9 cellular contexts compared by ENCODE assay signal in genomic region chr20:3681931-3682820, GRCh38. TPM values are rescaled to one million over a fixed set of nuclear protein-coding genes. Genes with fewer than 3 reads are reported as not detected.
A peak's percentile ranks its signal among the peaks of the same experiment; 100 is the strongest.
DNase-seq lines count a peak whose midpoint lies in the region; ATAC-seq, FAIRE-seq and TF ChIP-seq lines count a peak whose summit lies in the region.
"Had no signal": no experiment of that assay in that cellular context is flagged by ENCODE, and none has a peak within 500 bp of the region (broad histone marks: within the 10 kb centered on the region; RNA-seq: fewer than 3 reads in every experiment).

Gene ADAM33, minus strand, starts transcription at chr20:3682010. Its CDS starts 6 bp downstream, at chr20:3682004.

- H3K4me2 ChIP-seq in osteoblast (ENCODE audit: insufficient read depth, low read length), result peak within 1 kb of the TSS; percentile 71

- DNase-seq in AG08395 (ENCODE audit: low spot score) (peak; percentile 63), cardiac muscle cell (ENCODE audit: low read depth in 1 of 2, low spot score in 1 of 2) (peak; percentile 47 to 57), osteoblast (ENCODE audit: insufficient read length, low spot score, missing footprints) (no peak), HK-2 (ENCODE audit: unreplicated experiment) (no peak), NCI-H2107 treated with DMSO at 0.1 percent for 48 hours (lab: John Stamatoyannopoulos, UW; ENCODE audit: unreplicated experiment) (no peak), GM12892 (ENCODE audit: insufficient read length) (no peak)
- DNase-seq: T-helper 2 cell had no signal

- H2AFZ ChIP-seq in osteoblast (ENCODE audit: low read length), result peak within 1 kb of the TSS; percentile 29

- H3K4me1 ChIP-seq in cardiac muscle cell (ENCODE audit: low read depth), result no peaks in the 10 kb centered on the region
- H3K4me1 ChIP-seq in osteoblast (ENCODE audit: insufficient read depth, low read length), result peaks cover 18% of the 10 kb centered on the region

- H3K9me3 ChIP-seq in cardiac muscle cell (ENCODE audit: low read depth) (no peaks in the 10 kb centered on the region), osteoblast (ENCODE audit: low read depth, low read length) (no peaks in the 10 kb centered on the region)

- peak within 1 kb of the TSS; percentile 71 for H3K4me3 ChIP-seq in WI38 (ENCODE audit: low read depth, low read length)
- H3K4me3 ChIP-seq in cardiac muscle cell, result peak within 1 kb of the TSS; percentile 9
- peak within 1 kb of the TSS; percentile 67 for H3K4me3 ChIP-seq in osteoblast (ENCODE audit: insufficient read depth, low read length)

- TF ChIP-seq CTCF in WI38 (IDR thresholded peaks at IDR 0.05; ENCODE audit: low read depth, low read length) (no peak), cardiac muscle cell (IDR thresholded peaks at IDR 0.05; ENCODE audit: low read depth, low read length) (no peak), osteoblast (IDR thresholded peaks at IDR 0.05; ENCODE audit: extremely low read depth, low read depth, low read length) (no peak)

- no peaks in the 10 kb centered on the region for H3K79me2 ChIP-seq in osteoblast (ENCODE audit: insufficient read depth, low read length)

- no peaks in the 10 kb centered on the region for H4K20me1 ChIP-seq in osteoblast (ENCODE audit: insufficient read depth, low read length)

- H3K27ac ChIP-seq in cardiac muscle cell (no peak within 1 kb of the TSS), osteoblast (ENCODE audit: low read depth, low read length) (no peak within 1 kb of the TSS)

- H3K36me3 ChIP-seq in cardiac muscle cell (no peaks in the 10 kb centered on the region), osteoblast (ENCODE audit: insufficient read depth, low read length) (no peaks in the 10 kb centered on the region)

- FAIRE-seq in GM12892 (lab: Jason Lieb, UNC), result no peak

- no peak for TF ChIP-seq POLR2A in GM18505 (IDR thresholded peaks at IDR 0.05; ENCODE audit: borderline replicate concordance, extremely low read depth, insufficient read depth, insufficient read length)
- TF ChIP-seq POLR2A in GM12892 (IDR thresholded peaks at IDR 0.05; ENCODE audit: low read depth, low read length), result no peak

- ATAC-seq in GM18505 (IDR thresholded peaks at IDR 0.05; ENCODE audit: unreplicated experiment), result no peak

- H3K27me3 ChIP-seq in cardiac muscle cell (peaks cover 26% of the 10 kb centered on the region), osteoblast (ENCODE audit: insufficient read depth, low read length) (peaks cover 11% of the 10 kb centered on the region)

RNA-seq across cellular contexts. Expression of gene ADAM33, which starts in this region (rescaled TPM):
- total RNA-seq in cardiac muscle cell (0.07 and 1.3 TPM in 2 replicates), osteoblast (3.5 and 11.2 TPM in 2 replicates)
- 0.45 and 0.56 TPM in 2 replicates for polyA plus RNA-seq in cardiac muscle cell
- polyA plus RNA-seq in GM12892 (2012; ENCODE audit: missing spikeins), result not detected

Comparison
In these comparisons a context has a peak if more than half of its experiments do, and no peak if none do; other contexts are left out.
1. DNase-seq: peak in AG08395 (single experiment) and cardiac muscle cell (2 of 2); none in osteoblast (single experiment), HK-2 (single experiment), NCI-H2107 treated with DMSO at 0.1 percent for 48 hours (single experiment) and GM12892 (single experiment).
2. H3K4me3 ChIP-seq: peak in every context shown above with its lines; median percentile 71 in WI38; 67 in osteoblast; 9 in cardiac muscle cell.